1 cellular context compared by ENCODE assay signal in genomic region chr5:154603011-154603410, GRCh38.
TF ChIP-seq lines count a peak whose summit lies in the region.

No MANE protein-coding gene starts in this region.

TF ChIP-seq in WTC11, 78 proteins besides CTCF, POLR2A, EP300 and RAD21 (continued from another document):
- TF ChIP-seq STAT6 (CRISPR knock-in tag; conservative IDR thresholded peaks at IDR 0.05; ENCODE audit: low read depth), result no peak
